Comparison of ENCODE assay signal across 16 cellular contexts in the genomic region with DNA sequence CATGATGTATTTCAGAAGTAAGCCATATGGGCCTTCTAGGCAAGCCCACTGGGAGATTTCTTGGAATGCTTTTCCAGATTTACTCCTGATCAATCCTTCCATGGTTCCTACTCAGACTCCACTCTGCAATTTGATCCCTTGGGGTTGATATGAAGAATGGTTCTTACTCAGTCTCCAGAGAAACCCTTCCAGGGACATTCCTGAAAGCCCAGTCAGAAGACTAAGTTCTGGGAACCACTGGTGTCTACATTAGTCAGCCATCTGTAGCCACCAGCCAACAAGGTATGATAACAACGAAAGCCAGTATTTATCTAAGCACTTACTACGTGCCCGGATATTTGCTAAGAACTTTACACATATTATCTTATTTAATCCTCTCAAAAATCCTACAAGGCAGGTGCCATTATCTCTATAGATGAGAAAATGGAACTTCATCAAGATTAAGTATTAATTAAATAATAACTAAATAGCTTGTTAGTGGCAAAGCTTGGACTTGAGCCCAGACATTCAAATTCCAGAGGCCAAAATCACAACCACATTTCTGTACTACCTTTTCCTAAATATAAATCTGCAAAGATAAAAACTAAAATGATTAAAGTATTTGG. TPM values are rescaled to one million over a fixed set of nuclear protein-coding genes. Genes with fewer than 3 reads are reported as not detected.
DNase-seq lines count a peak whose midpoint lies in the region; ATAC-seq, FAIRE-seq and TF ChIP-seq lines count a peak whose summit lies in the region.
"Had no signal": no experiment of that assay in that cellular context is flagged by ENCODE, and none has a peak within 500 bp of the region (broad histone marks: within the 10 kb centered on the region; RNA-seq: fewer than 3 reads in every experiment).

No MANE protein-coding gene starts in this region.

- TF ChIP-seq CTCF in AG04450 (IDR thresholded peaks at IDR 0.05; ENCODE audit: low read depth, low read length), result no peak
- TF ChIP-seq CTCF in bronchial epithelial cell (IDR thresholded peaks at IDR 0.05; ENCODE audit: insufficient read depth, low read length, severe bottlenecking), result no peak
- no peak for TF ChIP-seq CTCF in kidney epithelial cell (IDR thresholded peaks at IDR 0.05; ENCODE audit: insufficient read depth, low read length, poor library complexity, severe bottlenecking)

- no peaks in the 10 kb centered on the region for H3K27me3 ChIP-seq in AG04450 (ENCODE audit: control insufficient read depth, insufficient read depth, low read length)
- no peaks in the 10 kb centered on the region for H3K27me3 ChIP-seq in bronchial epithelial cell (ENCODE audit: control insufficient read depth, insufficient read depth, low read length)
- no peaks in the 10 kb centered on the region for H3K27me3 ChIP-seq in kidney epithelial cell (ENCODE audit: control insufficient read depth, insufficient read depth, low read length)
- H3K27me3 ChIP-seq: BLaER1 treated with 17β-estradiol and CSF1 and Interleukin-3, amounts not matched to agents 10 nM and 100 nM; dorsolateral prefrontal cortex; SJSA1 had no signal

- no peak for ATAC-seq in GM21390 (IDR thresholded peaks at IDR 0.05; ENCODE audit: unreplicated experiment)
- ATAC-seq: natural killer cell had no signal

- no peaks in the 10 kb centered on the region for H3K36me3 Mint-ChIP-seq in activated naive CD8-positive, alpha-beta T cell treated with anti-CD3 and anti-CD28 coated beads for 36 hours
- H3K36me3 Mint-ChIP-seq: natural killer cell had no signal

- no peaks in the 10 kb centered on the region for H3K4me1 Mint-ChIP-seq in activated naive CD8-positive, alpha-beta T cell treated with anti-CD3 and anti-CD28 coated beads for 36 hours
- H3K4me1 Mint-ChIP-seq: activated CD4-positive, alpha-beta T cell treated with anti-CD3 and anti-CD28 coated beads, Interleukin-2, amount 10 ng/mL, durations not matched to agents 24 days and 14 days; natural killer cell had no signal

- H3K9me3 Mint-ChIP-seq in activated naive CD8-positive, alpha-beta T cell treated with anti-CD3 and anti-CD28 coated beads for 36 hours, result peaks cover under 1% of the 10 kb centered on the region

- H3K4me3 ChIP-seq in AG04450 (ENCODE audit: low read depth, low read length) (no peak overlapping the region), bronchial epithelial cell (ENCODE audit: low read depth, low read length) (no peak overlapping the region), kidney epithelial cell (ENCODE audit: low read depth, low read length) (no peak overlapping the region)
- H3K4me3 ChIP-seq: BLaER1 treated with 17β-estradiol and CSF1 and Interleukin-3, amounts not matched to agents 10 nM and 100 nM; dorsolateral prefrontal cortex; SJSA1 had no signal

- POLR2A ChIA-PET in AG04450 (lab: Yijun Ruan, JAX), result no interaction called here

- FAIRE-seq in bronchial epithelial cell (lab: Jason Lieb, UNC), result peak; percentile 18
- FAIRE-seq: GM19239 had no signal

- no peaks in the 10 kb centered on the region for H3K27me3 Mint-ChIP-seq in activated naive CD8-positive, alpha-beta T cell treated with anti-CD3 and anti-CD28 coated beads for 36 hours
- H3K27me3 Mint-ChIP-seq: activated CD4-positive, alpha-beta T cell treated with anti-CD3 and anti-CD28 coated beads, Interleukin-2, amount 10 ng/mL, durations not matched to agents 24 days and 14 days; stimulated activated naive CD8-positive, alpha-beta T cell treated with anti-CD3 and anti-CD28 coated beads, Interleukin-15, Interleukin-2, amounts not matched to agents 100 ng/mL and 50 ng/mL, for 24 hours had no signal

- H3K4me3 Mint-ChIP-seq in activated naive CD8-positive, alpha-beta T cell treated with anti-CD3 and anti-CD28 coated beads for 36 hours, result no peak overlapping the region
- H3K4me3 Mint-ChIP-seq: activated CD4-positive, alpha-beta T cell treated with anti-CD3 and anti-CD28 coated beads, Interleukin-2, amount 10 ng/mL, durations not matched to agents 24 days and 14 days; natural killer cell; stimulated activated naive CD8-positive, alpha-beta T cell treated with anti-CD3 and anti-CD28 coated beads, Interleukin-15, Interleukin-2, amounts not matched to agents 100 ng/mL and 50 ng/mL, for 24 hours had no signal

- H3K36me3 ChIP-seq in bronchial epithelial cell (ENCODE audit: control insufficient read depth, insufficient read depth, low read length) (no peaks in the 10 kb centered on the region), kidney epithelial cell (ENCODE audit: control insufficient read depth, insufficient read depth, low read length) (no peaks in the 10 kb centered on the region)
- H3K36me3 ChIP-seq: SJSA1 had no signal

- no peak overlapping the region for H3K27ac ChIP-seq in AG04450 (ENCODE audit: low read depth, low read length)
- H3K27ac ChIP-seq: BLaER1 treated with 17β-estradiol and CSF1 and Interleukin-3, amounts not matched to agents 10 nM and 100 nM; dorsolateral prefrontal cortex; SJSA1 had no signal

- no peak overlapping the region for H3K27ac Mint-ChIP-seq in activated naive CD8-positive, alpha-beta T cell treated with anti-CD3 and anti-CD28 coated beads for 36 hours
- H3K27ac Mint-ChIP-seq: activated CD4-positive, alpha-beta T cell treated with anti-CD3 and anti-CD28 coated beads, Interleukin-2, amount 10 ng/mL, durations not matched to agents 24 days and 14 days; natural killer cell; stimulated activated naive CD8-positive, alpha-beta T cell treated with anti-CD3 and anti-CD28 coated beads, Interleukin-15, Interleukin-2, amounts not matched to agents 100 ng/mL and 50 ng/mL, for 24 hours had no signal

- no peaks in the 10 kb centered on the region; the same call in 1 of the 2 replicates for H3K9me3 ChIP-seq in AG04450 (ENCODE audit: control insufficient read depth, insufficient read depth, low read length)
- H3K9me3 ChIP-seq: SJSA1 had no signal

- CTCF ChIA-PET in AG04450 (lab: Charles Lee), result interaction anchor here (1.6 kb wide), 1 partner anchor 34 kb away, joined by 4 read pairs; no protein-coding TSS in a partner anchor

- DNase-seq in AG04450 (ENCODE audit: low read depth, low spot score), result peak; percentile 84
- DNase-seq in HT1080 (ENCODE audit: low read depth), result peak; percentile 97
- peak; percentile 97 for DNase-seq in bronchial epithelial cell (ENCODE audit: low read depth)
- DNase-seq in kidney epithelial cell (ENCODE audit: low read depth), result peak; percentile 94
- no peak for DNase-seq in activated naive CD8-positive, alpha-beta T cell treated with anti-CD3 and anti-CD28 coated beads for 36 hours
- no peak for DNase-seq in activated CD4-positive, alpha-beta T cell treated with anti-CD3 and anti-CD28 coated beads for 48 hours
- no peak for DNase-seq in activated CD4-positive, alpha-beta T cell treated with anti-CD3 and anti-CD28 coated beads, Interleukin-2, amount 50 U/mL, for 1 hour
- DNase-seq: activated CD4-positive, alpha-beta T cell treated with anti-CD3 and anti-CD28 coated beads, Interleukin-2, amount 10 ng/mL, durations not matched to agents 24 days and 14 days; dorsolateral prefrontal cortex; natural killer cell; NCI-H1048 had no signal

RNA-seq across cellular contexts. Expression of a gene that starts 32.7 kb away (rescaled TPM):
- polyA plus RNA-seq in AG04450 (2011; rRNA removed), result 0.10 and 0.15 TPM in 2 replicates
- 0.17 and 0.37 TPM in 2 replicates for polyA minus RNA-seq in AG04450 (2011; rRNA and poly(A)+ RNA removed)
- 0.03 and 0.13 TPM in 2 replicates for total RNA-seq in HT1080 (2014; rRNA removed; shearing (Covaris generic))
- polyA plus RNA-seq in HT1080 (2015; cell fraction: cytosol; rRNA removed), result 1.3 and 3.5 TPM in 2 replicates
- 0.73 and 2.2 TPM in 2 replicates for polyA plus RNA-seq in HT1080 (2015; cell fraction: nucleus; rRNA removed)
- total RNA-seq in bronchial epithelial cell (under 0.01 TPM in 1 of 2 replicates, not detected in the other), kidney epithelial cell (not detected in 2 replicates)
- not detected for total RNA-seq in activated naive CD8-positive, alpha-beta T cell treated with anti-CD3 and anti-CD28 coated beads for 36 hours
- total RNA-seq: activated CD4-positive, alpha-beta T cell treated with anti-CD3 and anti-CD28 coated beads, Interleukin-2, amount 10 ng/mL, durations not matched to agents 24 days and 14 days; SJSA1 had no signal

Comparison
In these comparisons a context has a peak if more than half of its experiments do, and no peak if none do; other contexts are left out.
1. DNase-seq: peak in AG04450 (single experiment), HT1080 (single experiment), bronchial epithelial cell (single experiment) and kidney epithelial cell (single experiment); none in activated naive CD8-positive, alpha-beta T cell treated with anti-CD3 and anti-CD28 coated beads for 36 hours (single experiment), activated CD4-positive, alpha-beta T cell treated with anti-CD3 and anti-CD28 coated beads for 48 hours (single experiment) and activated CD4-positive, alpha-beta T cell treated with anti-CD3 and anti-CD28 coated beads, Interleukin-2, amount 50 U/mL, for 1 hour (single experiment).